Comparison of ENCODE assay signal across 18 cellular contexts in the genomic region with DNA sequence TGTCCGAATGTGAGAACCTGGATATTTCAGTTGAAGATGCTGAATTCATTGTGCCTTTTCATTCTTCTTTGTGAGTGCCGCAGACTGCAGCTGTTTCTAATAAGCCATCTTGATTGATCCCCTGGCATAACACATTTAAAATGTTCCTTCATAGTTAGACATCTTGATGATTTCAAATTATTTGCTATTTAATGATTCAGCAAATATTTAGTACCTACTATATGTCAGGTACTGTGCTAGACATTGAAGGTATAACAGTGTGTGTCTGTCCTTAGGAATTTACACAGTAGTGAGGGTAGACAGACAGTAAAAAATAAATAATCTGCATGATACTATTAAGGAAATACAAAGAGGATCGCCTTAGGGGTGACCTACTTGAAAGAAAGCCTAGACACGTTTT.
DNase-seq lines count a peak whose midpoint lies in the region; ATAC-seq, FAIRE-seq and TF ChIP-seq lines count a peak whose summit lies in the region.
"Had no signal": no experiment of that assay in that cellular context is flagged by ENCODE, and none has a peak within 500 bp of the region (broad histone marks: within the 10 kb centered on the region; RNA-seq: fewer than 3 reads in every experiment).

No MANE protein-coding gene starts in this region.

- CTCF ChIA-PET in HepG2 (lab: Yijun Ruan, JAX; ENCODE audit: low intra/inter-chr PET ratio, low total read pairs) (no interaction called here), K562 (lab: Yijun Ruan, JAX; ENCODE audit: low intra/inter-chr PET ratio) (no interaction called here)

- no peak overlapping the region for H3K4me2 ChIP-seq in HepG2 (ENCODE audit: low read depth, low read length)
- H3K4me2 ChIP-seq in K562 (ENCODE audit: insufficient read depth, low read length), result no peak overlapping the region
- peak overlapping the region; percentile 25 for H3K4me2 ChIP-seq in osteoblast (ENCODE audit: insufficient read depth, low read length)
- H3K4me2 ChIP-seq: BLaER1 treated with 17β-estradiol and CSF1 and Interleukin-3, amounts not matched to agents 10 nM and 100 nM had no signal

- peak overlapping the region; percentile 30; the same call in 1 of the 2 replicates for H3K27ac Mint-ChIP-seq in HFFc6
- H3K27ac Mint-ChIP-seq: B cell had no signal

- FAIRE-seq in HepG2 (lab: Jason Lieb, UNC), result no peak
- no peak for FAIRE-seq in K562 (lab: Jason Lieb, UNC)
- FAIRE-seq: GM12878 had no signal

- no peaks in the 10 kb centered on the region for H3K4me1 ChIP-seq in HepG2 (ENCODE audit: insufficient read depth, low read length)
- H3K4me1 ChIP-seq in right lobe of liver, result no peaks in the 10 kb centered on the region
- H3K4me1 ChIP-seq in K562 (replicated peaks in 1 of 2; ENCODE audit: control insufficient read depth in 2 of 2, insufficient read depth in 2 of 2, low read length in 2 of 2), result no peaks in the 10 kb centered on the region; a peak in 1 of 5 replicates
- peaks cover 10% of the 10 kb centered on the region for H3K4me1 ChIP-seq in osteoblast (ENCODE audit: insufficient read depth, low read length)
- H3K4me1 ChIP-seq: BLaER1 treated with 17β-estradiol and CSF1 and Interleukin-3, amounts not matched to agents 10 nM and 100 nM had no signal

- intact Hi-C loops in HepG2 (cut with micrococcal nuclease; ENCODE audit: unreplicated experiment), result no loop called here
- intact Hi-C loops in right lobe of liver (cut with DNase I), result no loop called here
- intact Hi-C loops in K562 (cut with micrococcal nuclease), result no loop called here

- no peaks in the 10 kb centered on the region for H3K27me3 Mint-ChIP-seq in HFFc6 (ENCODE audit: insufficient read depth)
- H3K27me3 Mint-ChIP-seq: B cell; CD8-positive, alpha-beta memory T cell had no signal

- in situ Hi-C loops in HepG2 (cut with HindIII; ENCODE audit: extremely low pct_ligation_motif_present, low pct_unique_long_range_greater_than_20kb) (no loop called here), K562 (cut with MboI) (no loop called here)

- H2AFZ ChIP-seq in HepG2 (ENCODE audit: low read length), result no peak overlapping the region
- H2AFZ ChIP-seq in K562 (ENCODE audit: low read depth, low read length), result no peak overlapping the region
- no peak overlapping the region for H2AFZ ChIP-seq in osteoblast (ENCODE audit: low read length)

- no peaks in the 10 kb centered on the region for H4K20me1 ChIP-seq in HepG2 (ENCODE audit: insufficient read depth, low read length)
- H4K20me1 ChIP-seq in K562 (replicated peaks; ENCODE audit: control insufficient read depth, insufficient read depth, low read length), result no peaks in the 10 kb centered on the region
- peaks cover 4% of the 10 kb centered on the region for H4K20me1 ChIP-seq in osteoblast (ENCODE audit: insufficient read depth, low read length)
- H4K20me1 ChIP-seq: BLaER1 treated with 17β-estradiol and CSF1 and Interleukin-3, amounts not matched to agents 10 nM and 100 nM had no signal

- H3K9ac ChIP-seq in HepG2 (ENCODE audit: insufficient read depth, low read depth, low read length) (no peak overlapping the region), K562 (ENCODE audit: insufficient read depth in 1 of 2, low read depth in 2 of 2, low read length in 2 of 2) (no peak overlapping the region)
- H3K9ac ChIP-seq: BLaER1 treated with 17β-estradiol and CSF1 and Interleukin-3, amounts not matched to agents 10 nM and 100 nM had no signal

- TF ChIP-seq EP300 in HepG2 (IDR thresholded peaks at IDR 0.05; ENCODE audit: low read depth in 2 of 2, low read length in 2 of 2) (no peak), HepG2 (CRISPR knock-in tag; IDR thresholded peaks at IDR 0.05; ENCODE audit: borderline replicate concordance) (no peak), K562 (IDR thresholded peaks at IDR 0.05; ENCODE audit: low read length) (no peak)

- H3K9me1 ChIP-seq in K562 (ENCODE audit: control insufficient read depth, insufficient read depth, low read length), result no peaks in the 10 kb centered on the region

- BruUV-seq in HepG2 (replicated peaks; lab: Mats Ljungman, UMichigan) (no TSS peak), K562 (replicated peaks; lab: Mats Ljungman, UMichigan) (no TSS peak)

- no peaks in the 10 kb centered on the region for H3K9me3 Mint-ChIP-seq in HFFc6

- H3K4me3 Mint-ChIP-seq in HFFc6, result no peak overlapping the region
- H3K4me3 Mint-ChIP-seq: B cell; CD8-positive, alpha-beta memory T cell had no signal

- 95% methylated on average over 4 of the region's 4 CpGs for WGBS in HepG2 (ENCODE audit: low lambda C conversion rate)
- 74% methylated on average over 4 of the region's 4 CpGs for WGBS in right lobe of liver (ENCODE audit: insufficient coverage, low coverage, low lambda C conversion rate, missing lambda C conversion rate)
- WGBS in K562 (ENCODE audit: insufficient coverage, low coverage, missing lambda C conversion rate), result 77% methylated on average over 4 of the region's 4 CpGs

- no peaks in the 10 kb centered on the region for H3K27me3 ChIP-seq in HepG2 (ENCODE audit: control insufficient read depth in 1 of 2, insufficient read depth in 2 of 2, low read length in 2 of 2)
- no peaks in the 10 kb centered on the region for H3K27me3 ChIP-seq in right lobe of liver
- no peaks in the 10 kb centered on the region for H3K27me3 ChIP-seq in K562 (ENCODE audit: control insufficient read depth in 2 of 2, insufficient read depth in 2 of 2, low read length in 2 of 2)
- no peaks in the 10 kb centered on the region for H3K27me3 ChIP-seq in osteoblast (ENCODE audit: insufficient read depth, low read length)
- H3K27me3 ChIP-seq: BLaER1 treated with 17β-estradiol and CSF1 and Interleukin-3, amounts not matched to agents 10 nM and 100 nM had no signal

- TF ChIP-seq CTCF in HepG2 (CRISPR knock-in tag; IDR thresholded peaks at IDR 0.05), result no peak
- no peak for TF ChIP-seq CTCF in right lobe of liver (IDR thresholded peaks at IDR 0.05)
- no peak for TF ChIP-seq CTCF in HFFc6 (IDR thresholded peaks at IDR 0.05)
- TF ChIP-seq CTCF in K562 (IDR thresholded peaks at IDR 0.05 in 2 of 3, conservative IDR thresholded peaks at IDR 0.05 in 1 of 3; ENCODE audit: insufficient read depth in 2 of 3, low read depth in 1 of 3, low read length in 3 of 3), result no peak
- TF ChIP-seq CTCF in osteoblast (IDR thresholded peaks at IDR 0.05; ENCODE audit: extremely low read depth, low read depth, low read length), result no peak

- no peak overlapping the region for H3K27ac ChIP-seq in HepG2 (ENCODE audit: extremely low read length, insufficient read depth, low read length)
- no peak overlapping the region for H3K27ac ChIP-seq in right lobe of liver
- no peak overlapping the region for H3K27ac ChIP-seq in K562 (ENCODE audit: extremely low read depth, low read depth, low read length)
- peak overlapping the region; percentile 75 for H3K27ac ChIP-seq in osteoblast (ENCODE audit: low read depth, low read length)
- H3K27ac ChIP-seq: BLaER1 treated with 17β-estradiol and CSF1 and Interleukin-3, amounts not matched to agents 10 nM and 100 nM had no signal

- peaks cover 49% of the 10 kb centered on the region for H3K36me3 Mint-ChIP-seq in HFFc6 (ENCODE audit: low read depth)

- TF ChIP-seq POLR2A in HepG2 (IDR thresholded peaks at IDR 0.05; ENCODE audit: insufficient read depth in 1 of 2, low read depth in 2 of 2, low read length in 2 of 2), result no peak
- TF ChIP-seq POLR2A in right lobe of liver (IDR thresholded peaks at IDR 0.05), result no peak
- TF ChIP-seq POLR2A in K562 (conservative IDR thresholded peaks at IDR 0.05), result no peak

- ATAC-seq in HepG2, result no peak
- ATAC-seq in right lobe of liver, result no peak
- no peak for ATAC-seq in K562
- ATAC-seq: GM12878, HCT116 had no signal

- H3K79me2 ChIP-seq in HepG2 (ENCODE audit: insufficient read depth, low read length), result no peaks in the 10 kb centered on the region
- no peaks in the 10 kb centered on the region for H3K79me2 ChIP-seq in K562 (ENCODE audit: control insufficient read depth, insufficient read depth, low read length)
- no peaks in the 10 kb centered on the region for H3K79me2 ChIP-seq in osteoblast (ENCODE audit: insufficient read depth, low read length)

- peaks cover 18% of the 10 kb centered on the region for H3K4me1 Mint-ChIP-seq in HFFc6 (ENCODE audit: low read depth)

- POLR2A ChIA-PET in HepG2 (lab: Yijun Ruan, JAX), result no interaction called here
- POLR2A ChIA-PET in K562 (lab: Yijun Ruan, JAX), result no interaction called here

- H3K9me3 ChIP-seq in HepG2 (ENCODE audit: low read length), result no peaks in the 10 kb centered on the region; the same call in 1 of the 2 replicates
- no peaks in the 10 kb centered on the region for H3K9me3 ChIP-seq in right lobe of liver
- no peaks in the 10 kb centered on the region for H3K9me3 ChIP-seq in K562 (replicated peaks; ENCODE audit: control insufficient read depth, insufficient read depth, low read depth, low read length)
- no peaks in the 10 kb centered on the region for H3K9me3 ChIP-seq in osteoblast (ENCODE audit: low read depth, low read length)

- no peak overlapping the region for H3K4me3 ChIP-seq in HepG2 (replicated peaks in 1 of 3; ENCODE audit: insufficient read depth in 1 of 3, low read depth in 2 of 3, low read length in 3 of 3)
- H3K4me3 ChIP-seq in right lobe of liver, result no peak overlapping the region
- no peak overlapping the region for H3K4me3 ChIP-seq in K562
- no peak overlapping the region for H3K4me3 ChIP-seq in osteoblast (ENCODE audit: insufficient read depth, low read length)
- H3K4me3 ChIP-seq: BLaER1 treated with 17β-estradiol and CSF1 and Interleukin-3, amounts not matched to agents 10 nM and 100 nM; GM12878 had no signal

- DNase-seq in HepG2 (ENCODE audit: low spot score) (no peak), right lobe of liver (no peak), HFFc6 (no peak), K562 (ENCODE audit: extremely low read depth in 1 of 4, low spot score in 3 of 4) (no peak), osteoblast (ENCODE audit: insufficient read length, low spot score, missing footprints) (no peak), NCI-H2081 (lab: John Stamatoyannopoulos, UW) (no peak), globus pallidus (ENCODE audit: low spot score) (no peak)
- DNase-seq in NK-92 treated with Interleukin-12 subunit alpha and Interleukin-12 subunit beta, amount 100 ng/mL, for 24 hours (lab: John Stamatoyannopoulos, UW), result no peak
- DNase-seq: 8988T; CD8-positive, alpha-beta memory T cell; COR-L47; DMS 273 treated with DMSO at 0.1 percent for 48 hours; DND-41; KBM-7 had no signal

- TF ChIP-seq RAD21 in HepG2 (CRISPR knock-in tag; IDR thresholded peaks at IDR 0.05), result no peak
- no peak for TF ChIP-seq RAD21 in K562 (CRISPR knock-in tag; conservative IDR thresholded peaks at IDR 0.05 in 1 of 2, IDR thresholded peaks at IDR 0.05 in 1 of 2)

- peaks cover 7 to 17% of the 10 kb centered on the region in 2 experiments; a peak in 4 of 5 replicates for H3K36me3 ChIP-seq in HepG2 (replicated peaks in 1 of 2; ENCODE audit: control insufficient read depth in 1 of 2, insufficient read depth in 2 of 2, low read length in 2 of 2)
- H3K36me3 ChIP-seq in right lobe of liver, result peaks cover 0 to 26% (median 0%) of the 10 kb centered on the region in 4 donors
- H3K36me3 ChIP-seq in K562 (ENCODE audit: control insufficient read depth, insufficient read depth, low read length), result peaks cover 33% of the 10 kb centered on the region
- H3K36me3 ChIP-seq in osteoblast (ENCODE audit: insufficient read depth, low read length), result no peaks in the 10 kb centered on the region
